ENCODE assay signal across 10 cellular contexts in genomic region chr2:219060821-219061791, GRCh38. TPM values are rescaled to one million over a fixed set of nuclear protein-coding genes. Genes with fewer than 3 reads are reported as not detected.
DNase-seq lines count a peak whose midpoint lies in the region; ATAC-seq lines count a peak whose summit lies in the region.
"Had no signal": no experiment of that assay in that cellular context is flagged by ENCODE, and none has a peak within 500 bp of the region (broad histone marks: within the 10 kb centered on the region; RNA-seq: fewer than 3 reads in every experiment).

IHH (minus strand) TSS chr2:219060921; CDS start chr2:219060467, 454 bp downstream.

- intact Hi-C loops in activated CD4-positive, alpha-beta memory T cell treated with anti-CD3 and anti-CD28 coated beads for 36 hours (cut with micrococcal nuclease): no loop called here

- no peaks in the 10 kb centered on the region for H3K9me3 Mint-ChIP-seq in activated CD4-positive, alpha-beta memory T cell treated with anti-CD3 and anti-CD28 coated beads for 36 hours
- no peaks in the 10 kb centered on the region for H3K9me3 Mint-ChIP-seq in stimulated activated memory B cell treated with anti-CD40 and anti-IgM and Interleukin-4, amounts not matched to agents 10 μg/mL and 1 μg/mL and 100 μg/mL, for 72 hours

- no peaks in the 10 kb centered on the region for H3K36me3 Mint-ChIP-seq in activated CD4-positive, alpha-beta memory T cell treated with anti-CD3 and anti-CD28 coated beads for 36 hours
- H3K36me3 Mint-ChIP-seq in stimulated activated memory B cell treated with anti-CD40 and anti-IgM and Interleukin-4, amounts not matched to agents 10 μg/mL and 1 μg/mL and 100 μg/mL, for 72 hours: no peaks in the 10 kb centered on the region

- H3K27ac Mint-ChIP-seq in activated CD4-positive, alpha-beta memory T cell treated with anti-CD3 and anti-CD28 coated beads for 36 hours: no peak within 1 kb of the TSS
- H3K27ac Mint-ChIP-seq in stimulated activated memory B cell treated with anti-CD40 and anti-IgM and Interleukin-4, amounts not matched to agents 10 μg/mL and 1 μg/mL and 100 μg/mL, for 72 hours: no peak within 1 kb of the TSS

- peak within 1 kb of the TSS; percentile 13 for H3K4me3 Mint-ChIP-seq in activated CD4-positive, alpha-beta memory T cell treated with anti-CD3 and anti-CD28 coated beads for 36 hours
- H3K4me3 Mint-ChIP-seq in stimulated activated memory B cell treated with anti-CD40 and anti-IgM and Interleukin-4, amounts not matched to agents 10 μg/mL and 1 μg/mL and 100 μg/mL, for 72 hours: peak within 1 kb of the TSS; percentile 55

- no peak for ATAC-seq in stimulated activated memory B cell treated with anti-CD40 and anti-IgM and Interleukin-4, amounts not matched to agents 10 μg/mL and 1 μg/mL and 100 μg/mL, for 72 hours
- no peak for ATAC-seq in GM18520 (IDR thresholded peaks at IDR 0.05; ENCODE audit: unreplicated experiment)
- ATAC-seq: K562 had no signal

- CTCF ChIA-PET in activated CD4-positive, alpha-beta memory T cell treated with anti-CD3 and anti-CD28 coated beads for 36 hours (lab: Charles Lee): interaction anchor here (0.7 to 12.3 kb wide), 7 partner anchors 31 to 98 kb away, joined by 4 to 238 read pairs (median 6); no protein-coding TSS in a partner anchor

- peak within 1 kb of the TSS; percentile 49 for H3K4me3 ChIP-seq in iPS-18c (ENCODE audit: insufficient read depth, low read depth, low read length)
- H3K4me3 ChIP-seq: K562 had no signal

- peaks cover 26% of the 10 kb centered on the region for H3K4me1 Mint-ChIP-seq in activated CD4-positive, alpha-beta memory T cell treated with anti-CD3 and anti-CD28 coated beads for 36 hours (ENCODE audit: low read depth)
- H3K4me1 Mint-ChIP-seq in stimulated activated memory B cell treated with anti-CD40 and anti-IgM and Interleukin-4, amounts not matched to agents 10 μg/mL and 1 μg/mL and 100 μg/mL, for 72 hours: peaks cover 36% of the 10 kb centered on the region

- POLR2A ChIA-PET in activated CD4-positive, alpha-beta memory T cell treated with anti-CD3 and anti-CD28 coated beads for 36 hours (lab: Charles Lee): no interaction called here

- H3K27me3 Mint-ChIP-seq in activated CD4-positive, alpha-beta memory T cell treated with anti-CD3 and anti-CD28 coated beads for 36 hours: peaks cover 56% of the 10 kb centered on the region
- peaks cover 70% of the 10 kb centered on the region for H3K27me3 Mint-ChIP-seq in stimulated activated memory B cell treated with anti-CD40 and anti-IgM and Interleukin-4, amounts not matched to agents 10 μg/mL and 1 μg/mL and 100 μg/mL, for 72 hours

- peak; percentile 25 to 31 for DNase-seq in NOMO-1 (lab: John Stamatoyannopoulos, UW; ENCODE audit: unreplicated experiment in 2 of 2)
- no peak for DNase-seq in NOMO-1 treated with dmso at 0.1 percent for 144 hours (lab: John Stamatoyannopoulos, UW; ENCODE audit: unreplicated experiment)
- DNase-seq in activated CD4-positive, alpha-beta memory T cell treated with anti-CD3 and anti-CD28 coated beads for 36 hours: peak; percentile 19
- DNase-seq in AML-193 (lab: John Stamatoyannopoulos, UW): no peak
- DNase-seq in stimulated activated CD4-positive, alpha-beta T cell treated with anti-CD3 and anti-CD28 coated beads, Interleukin-2, amount 100 ng/mL, for 48 hours: no peak
- DNase-seq: C1 segment of cervical spinal cord had no signal

- H3K9me3 ChIP-seq in iPS-18c (ENCODE audit: control insufficient read depth, insufficient read depth, low read length): no peaks in the 10 kb centered on the region

RNA-seq across cellular contexts. Expression of gene IHH, which starts in this region (rescaled TPM):
- under 1 TPM in 1 of 2 experiments, not detected in 1; 0.10 TPM for total RNA-seq in activated CD4-positive, alpha-beta memory T cell treated with anti-CD3 and anti-CD28 coated beads for 36 hours

Comparison
In these comparisons a context has a peak if more than half of its experiments do, and no peak if none do; other contexts are left out.
1. DNase-seq: peak in NOMO-1 (2 of 2); none in NOMO-1 treated with dmso at 0.1 percent for 144 hours (single experiment), AML-193 (0 of 2) and stimulated activated CD4-positive, alpha-beta T cell treated with anti-CD3 and anti-CD28 coated beads, Interleukin-2, amount 100 ng/mL, for 48 hours (0 of 2).
2. Peak in DNase-seq in activated CD4-positive, alpha-beta memory T cell treated with anti-CD3 and anti-CD28 coated beads for 36 hours; RNA of the gene not detected or under 1 TPM.